9 cellular contexts compared by ENCODE assay signal in genomic region chr1:75614455-75615379, GRCh38. TPM values are rescaled to one million over a fixed set of nuclear protein-coding genes. Genes with fewer than 3 reads are reported as not detected.
DNase-seq lines count a peak whose midpoint lies in the region; ATAC-seq and TF ChIP-seq lines count a peak whose summit lies in the region.
"Had no signal": no experiment of that assay in that cellular context is flagged by ENCODE, and none has a peak within 500 bp of the region (broad histone marks: within the 10 kb centered on the region; RNA-seq: fewer than 3 reads in every experiment).

No MANE protein-coding gene starts in this region.

- peak overlapping the region; percentile 27 to 83 (median 76) for H3K4me3 Mint-ChIP-seq in naive thymus-derived CD4-positive, alpha-beta T cell

- CTCF ChIA-PET in naive thymus-derived CD4-positive, alpha-beta T cell (lab: Charles Lee): interaction anchor here (1.2 kb wide), 1 partner anchor 349 kb away, joined by 3 read pairs; no protein-coding TSS in a partner anchor

- H3K9me3 Mint-ChIP-seq in naive thymus-derived CD4-positive, alpha-beta T cell: peaks cover 0 to 6% (median 0%) of the 10 kb centered on the region in 11 donors

- H3K9ac ChIP-seq in MM.1S (ENCODE audit: low read length): no peak overlapping the region; the same call in 1 of the 2 replicates

- TF ChIP-seq CTCF in MM.1S (IDR thresholded peaks at IDR 0.05; ENCODE audit: low read length) (peak; percentile 65), esophagus squamous epithelium (IDR thresholded peaks at IDR 0.05) (peak in 4 of 6 experiments; percentile 24 to 51 (median 39)), thyroid gland (IDR thresholded peaks at IDR 0.05) (peak in 3 of 6 experiments; percentile 31 to 54 (median 37))

- H3K4me2 ChIP-seq in MM.1S (ENCODE audit: low read depth, low read length): peak overlapping the region; percentile 97

- peaks cover 12 to 32% (median 21%) of the 10 kb centered on the region in 7 donors for H3K4me1 Mint-ChIP-seq in naive thymus-derived CD4-positive, alpha-beta T cell

- POLR2A ChIA-PET in naive thymus-derived CD4-positive, alpha-beta T cell (lab: Charles Lee): no interaction called here

- 2 to 4% methylated on average over 15 to 18 of the region's 51 CpGs for WGBS in esophagus squamous epithelium, 2 donors
- WGBS in thyroid gland, 2 donors: 3% methylated on average over 32 to 43 of the region's 51 CpGs

- intact Hi-C loops in esophagus squamous epithelium (cut with DNase I) (no loop called here), thyroid gland (cut with DNase I) (no loop called here)
- intact Hi-C loops in naive thymus-derived CD4-positive, alpha-beta T cell (cut with micrococcal nuclease): loop anchor here in 1 of 2 donors (10.0 kb wide), 2 partner anchors 170 to 480 kb away; partner anchors contain the start of genes LHX8 and RABGGTB

- peak overlapping the region; percentile 86 for H2AFZ ChIP-seq in MM.1S (ENCODE audit: low read length)

- peak; percentile 6 to 12 for DNase-seq in NCI-H187 (lab: John Stamatoyannopoulos, UW)
- no peak for DNase-seq in NCI-H187 treated with DMSO at 0.1 percent for 48 hours (lab: John Stamatoyannopoulos, UW)
- DNase-seq in HAP-1 (ENCODE audit: low spot score in 2 of 2): peak; percentile 73 to 85
- DNase-seq in MM.1S: peak; percentile 79
- DNase-seq in activated CD4-positive, CD25-positive, alpha-beta regulatory T cell treated with anti-CD3 and anti-CD28 coated beads, Interleukin-2, amount 50 U/mL, for 72 hours: peak; percentile 29
- DNase-seq in esophagus squamous epithelium (lab: John Stamatoyannopoulos, UW): no peak
- peak in 7 of 9 donors; percentile 9 to 39 (median 26) for DNase-seq in naive thymus-derived CD4-positive, alpha-beta T cell
- peak; percentile 31 to 37 for DNase-seq in thyroid gland

- H3K9me2 ChIP-seq in MM.1S (replicated peaks; ENCODE audit: insufficient read depth, low read length): no peaks in the 10 kb centered on the region

- H3K4me1 ChIP-seq in HAP-1: peaks cover 4% of the 10 kb centered on the region; the same call in 1 of the 2 replicates
- H3K4me1 ChIP-seq in MM.1S (ENCODE audit: low read length): no peaks in the 10 kb centered on the region
- peaks cover 19 to 30% (median 21%) of the 10 kb centered on the region in 3 donors for H3K4me1 ChIP-seq in esophagus squamous epithelium
- peaks cover 4 to 8% of the 10 kb centered on the region in 2 donors for H3K4me1 ChIP-seq in naive thymus-derived CD4-positive, alpha-beta T cell (ENCODE audit: control insufficient read depth in 2 of 2, insufficient read depth in 2 of 2, low read length in 2 of 2)
- H3K4me1 ChIP-seq in thyroid gland: peaks cover 17 to 23% of the 10 kb centered on the region in 2 donors

- H3K79me2 ChIP-seq in MM.1S (ENCODE audit: low read length): no peaks in the 10 kb centered on the region

- peak overlapping the region; percentile 47 for H3K4me3 ChIP-seq in HAP-1
- peak overlapping the region; percentile 68 for H3K4me3 ChIP-seq in MM.1S (ENCODE audit: low read length)
- peak overlapping the region; percentile 27 to 64 (median 48) for H3K4me3 ChIP-seq in esophagus squamous epithelium
- H3K4me3 ChIP-seq in naive thymus-derived CD4-positive, alpha-beta T cell (ENCODE audit: low read length): peak overlapping the region; percentile 33
- peak overlapping the region in 1 of 3 donors; percentile 15 for H3K4me3 ChIP-seq in thyroid gland (replicated peaks in 1 of 3)

- H4K20me1 ChIP-seq in MM.1S (ENCODE audit: insufficient read depth, low read length): no peaks in the 10 kb centered on the region

- H3K36me3 Mint-ChIP-seq in naive thymus-derived CD4-positive, alpha-beta T cell: peaks cover 0 to 4% (median 0%) of the 10 kb centered on the region in 5 donors

- H3K27ac ChIP-seq in MM.1S (ENCODE audit: low read length) (no peak overlapping the region), esophagus squamous epithelium (no peak overlapping the region), thyroid gland (no peak overlapping the region)
- H3K27ac ChIP-seq in naive thymus-derived CD4-positive, alpha-beta T cell (ENCODE audit: low read depth, low read length): no peak overlapping the region
- H3K27ac ChIP-seq: skin epidermis had no signal

- H3K9me3 ChIP-seq in HAP-1 (no peaks in the 10 kb centered on the region), MM.1S (replicated peaks; ENCODE audit: insufficient read depth, low read length) (no peaks in the 10 kb centered on the region), esophagus squamous epithelium (no peaks in the 10 kb centered on the region), thyroid gland (no peaks in the 10 kb centered on the region)
- H3K9me3 ChIP-seq in naive thymus-derived CD4-positive, alpha-beta T cell (ENCODE audit: control insufficient read depth in 2 of 3, low read length in 3 of 3): no peaks in the 10 kb centered on the region

- TF ChIP-seq POLR2A in esophagus squamous epithelium (IDR thresholded peaks at IDR 0.05) (no peak), thyroid gland (IDR thresholded peaks at IDR 0.05) (no peak)

- H3K27me3 ChIP-seq in HAP-1 (ENCODE audit: low read depth) (peaks cover 7% of the 10 kb centered on the region; the same call in 1 of the 2 replicates), MM.1S (replicated peaks; ENCODE audit: insufficient read depth, low read length) (peaks cover 7% of the 10 kb centered on the region), esophagus squamous epithelium (peaks cover 0 to 80% (median 14%) of the 10 kb centered on the region in 4 donors), thyroid gland (no peaks in the 10 kb centered on the region)
- H3K27me3 ChIP-seq in naive thymus-derived CD4-positive, alpha-beta T cell (ENCODE audit: control insufficient read depth in 2 of 2, insufficient read depth in 2 of 2, low read length in 2 of 2): peaks cover 0 to 31% of the 10 kb centered on the region in 2 donors

- H3F3A ChIP-seq in MM.1S (ENCODE audit: insufficient read depth, low read length): no peaks in the 10 kb centered on the region

- peak; percentile 66 for ATAC-seq in naive thymus-derived CD4-positive, alpha-beta T cell

- in situ Hi-C loops in HAP-1 (cut with MboI; ENCODE audit: low sequenced_read_pairs): no loop called here

- H3K27ac Mint-ChIP-seq in naive thymus-derived CD4-positive, alpha-beta T cell: peak overlapping the region in 3 of 9 donors; percentile 9 to 56 (median 29)

- H3K27me3 Mint-ChIP-seq in naive thymus-derived CD4-positive, alpha-beta T cell: peaks cover 70 to 78% (median 77%) of the 10 kb centered on the region in 5 donors

- H3K36me3 ChIP-seq in HAP-1 (replicated peaks): no peaks in the 10 kb centered on the region
- no peaks in the 10 kb centered on the region for H3K36me3 ChIP-seq in MM.1S (replicated peaks; ENCODE audit: insufficient read depth, low read length)
- H3K36me3 ChIP-seq in esophagus squamous epithelium: no peaks in the 10 kb centered on the region
- H3K36me3 ChIP-seq in naive thymus-derived CD4-positive, alpha-beta T cell (ENCODE audit: control insufficient read depth in 2 of 3, insufficient read depth in 3 of 3, low read length in 3 of 3): no peaks in the 10 kb centered on the region
- no peaks in the 10 kb centered on the region for H3K36me3 ChIP-seq in thyroid gland

RNA-seq across cellular contexts. Expression of gene SLC44A5, which starts 3.8 kb away (rescaled TPM):
- total RNA-seq in esophagus squamous epithelium (10 to 100 TPM in 1 of 4 donors, 1 to 10 TPM in 1, under 1 TPM in 2; 0.19 to 12.8 (median 2.6) TPM), thyroid gland (1 to 10 TPM in 2 of 4 donors, under 1 TPM in 2; 0.11 to 2.0 (median 0.87) TPM)
- 1 to 10 TPM in 2 of 5 experiments, under 1 TPM in 1, not detected in 2; 0.96 to 6.0 (median 5.0) TPM for total RNA-seq in naive thymus-derived CD4-positive, alpha-beta T cell
- polyA plus RNA-seq in naive thymus-derived CD4-positive, alpha-beta T cell: under 1 TPM in 1 of 2 donors, not detected in 1; 0.92 TPM

Comparison
In these comparisons a context has a peak if more than half of its experiments do, and no peak if none do; other contexts are left out.
1. DNase-seq: peak in NCI-H187 (2 of 2), HAP-1 (2 of 2), MM.1S (single experiment), activated CD4-positive, CD25-positive, alpha-beta regulatory T cell treated with anti-CD3 and anti-CD28 coated beads, Interleukin-2, amount 50 U/mL, for 72 hours (single experiment), naive thymus-derived CD4-positive, alpha-beta T cell (7 of 9) and thyroid gland (2 of 2); none in NCI-H187 treated with DMSO at 0.1 percent for 48 hours (single experiment) and esophagus squamous epithelium (single experiment).